In the genomic region with DNA sequence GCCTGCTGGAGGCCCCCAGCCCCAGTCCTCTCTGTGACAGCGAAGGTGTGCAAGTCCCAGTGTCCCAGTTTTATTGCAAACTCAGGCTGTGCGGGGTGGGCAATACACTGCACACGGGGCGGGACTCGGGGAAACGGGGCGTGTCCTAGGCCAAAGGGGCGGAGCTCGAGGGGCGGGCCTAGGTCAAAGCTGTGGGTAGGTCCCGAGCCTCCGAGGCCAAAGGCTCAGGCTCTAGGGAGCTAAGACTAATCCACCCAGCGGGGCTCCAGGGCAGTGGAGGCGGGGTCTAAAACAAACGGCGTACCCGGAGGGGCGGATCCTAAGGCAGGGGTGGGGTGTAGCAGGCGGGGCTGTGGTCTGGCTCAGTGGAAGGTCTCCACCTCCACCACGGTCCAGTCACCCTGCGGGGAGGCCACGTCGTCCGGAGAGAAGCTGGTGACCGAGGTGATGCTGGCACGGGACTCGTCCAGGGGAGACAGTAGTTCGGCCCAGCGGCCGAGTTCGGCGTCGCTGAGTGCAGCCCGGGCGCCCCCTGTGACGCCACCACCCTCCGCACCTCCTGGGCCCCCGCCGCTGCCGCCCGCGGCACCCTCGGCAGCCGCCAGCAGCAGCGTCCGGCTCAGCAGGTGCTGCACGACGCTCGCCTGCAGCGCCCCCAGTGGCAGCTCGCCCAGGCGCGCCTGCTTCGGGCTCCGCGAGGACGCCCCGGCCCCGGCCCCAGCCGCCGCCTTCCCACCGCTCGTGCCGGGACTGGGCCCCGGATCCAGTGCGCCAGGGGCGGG, we compare ENCODE assay signal across 8 cellular contexts. TPM values are rescaled to one million over a fixed set of nuclear protein-coding genes. Genes with fewer than 3 reads are reported as not detected.
DNase-seq lines count a peak whose midpoint lies in the region; ATAC-seq, FAIRE-seq and TF ChIP-seq lines count a peak whose summit lies in the region.

No MANE protein-coding gene starts in this region.

- no peak overlapping the region for H2BK20ac ChIP-seq in H1 (ENCODE audit: low read length)

- DNase-seq in GM10248 (ENCODE audit: extremely low spot score) = peak; percentile 92
- peak; percentile 15 for DNase-seq in HFFc6
- peak; percentile 39 for DNase-seq in NCI-H1105 (lab: John Stamatoyannopoulos, UW)
- DNase-seq in activated CD8-positive, alpha-beta T cell treated with anti-CD3 and anti-CD28 coated beads for 36 hours = peak; percentile 86
- DNase-seq in H1 (ENCODE audit: low read depth in 1 of 2, low spot score in 2 of 2) = peak; percentile 82 to 97
- peak; percentile 69 for DNase-seq in mucosa of gallbladder (ENCODE audit: low spot score)
- peak; percentile 70 for DNase-seq in stimulated activated CD8-positive, alpha-beta memory T cell treated with anti-CD3 and anti-CD28 coated beads, Interleukin-4, amount 100 ng/mL, for 24 hours (ENCODE audit: low read depth)
- no peak for DNase-seq in NCI-H2107 (lab: John Stamatoyannopoulos, UW)

- no peaks in the 10 kb centered on the region for H3K9me3 ChIP-seq in H1 (ENCODE audit: insufficient read depth in 2 of 2, low read depth in 1 of 2, low read length in 1 of 2)

- no peak overlapping the region for H3K27ac Mint-ChIP-seq in HFFc6
- peak overlapping the region; percentile 73 for H3K27ac Mint-ChIP-seq in activated CD8-positive, alpha-beta T cell treated with anti-CD3 and anti-CD28 coated beads for 36 hours

- H2BK5ac ChIP-seq in H1 (ENCODE audit: low read depth, low read length) = peak overlapping the region; percentile 24; the same call in 1 of the 2 replicates

- TF ChIP-seq EP300 in H1 (IDR thresholded peaks at IDR 0.05; ENCODE audit: borderline replicate concordance in 1 of 2, low read depth in 2 of 2, low read length in 2 of 2) = no peak

- H3K4me1 ChIP-seq in H1 (replicated peaks in 1 of 4; ENCODE audit: control insufficient read depth in 3 of 4, insufficient read depth in 4 of 4, low read length in 3 of 4) = peaks cover 0 to 26% (median 14%) of the 10 kb centered on the region in 4 experiments; a peak in 5 of 7 replicates

- H3K9me3 Mint-ChIP-seq in HFFc6 = no peaks in the 10 kb centered on the region
- no peaks in the 10 kb centered on the region for H3K9me3 Mint-ChIP-seq in activated CD8-positive, alpha-beta T cell treated with anti-CD3 and anti-CD28 coated beads for 36 hours

- no peaks in the 10 kb centered on the region; the same call in 1 of the 2 replicates for H3K79me1 ChIP-seq in H1 (ENCODE audit: low read depth, low read length)

- H3K4me3 ChIP-seq in H1 (ENCODE audit: extremely low read depth in 1 of 4, insufficient read depth in 2 of 4, low read depth in 3 of 4, low read length in 4 of 4) = peak overlapping the region; percentile 26 to 61 (median 44)

- no peak overlapping the region for H3K4ac ChIP-seq in H1 (replicated peaks; ENCODE audit: insufficient read length, low read depth, low read length)

- H2AFZ ChIP-seq in H1 (ENCODE audit: low read length) = no peak overlapping the region

- ATAC-seq in activated CD8-positive, alpha-beta T cell treated with anti-CD3 and anti-CD28 coated beads for 36 hours = peak; percentile 67

- H2AK5ac ChIP-seq in H1 (ENCODE audit: low read depth, low read length) = no peak overlapping the region

- peak overlapping the region; percentile 75 to 86 for H3K4me2 ChIP-seq in H1 (ENCODE audit: insufficient read depth in 1 of 2, low read depth in 2 of 2, low read length in 2 of 2)

- CTCF ChIA-PET in GM10248 (lab: Yijun Ruan, JAX) (interaction anchor here (0.8 to 2.2 kb wide), 31 partner anchors 8 to 667 kb away, joined by 3 to 60 read pairs (median 5); partner anchors contain the start of genes MAP2K7, PNPLA6, SNAPC2 and TIMM44), H1 (lab: Charles Lee; ENCODE audit: partially characterized antibody) (interaction anchor here (0.6 to 2.1 kb wide), 26 partner anchors 8 to 362 kb away, joined by 3 to 22 read pairs (median 5); partner anchors contain the start of genes MAP2K7, SNAPC2, TGFBR3L and TIMM44)
- CTCF ChIA-PET in activated CD8-positive, alpha-beta T cell treated with anti-CD3 and anti-CD28 coated beads for 36 hours (lab: Charles Lee) = interaction anchor here (0.7 to 1.9 kb wide), 33 partner anchors 7 to 521 kb away, joined by 3 to 27 read pairs (median 4); partner anchors contain the start of genes LRRC8E, MAP2K7, SNAPC2 and TIMM44

- TF ChIP-seq POLR2A in H1 (IDR thresholded peaks at IDR 0.05; ENCODE audit: control extremely low read depth in 1 of 2, low read depth in 2 of 2, low read length in 2 of 2) = peak in 1 of 2 experiments; percentile 15; a peak in 2 of 3 replicates

- no peak overlapping the region for H2BK120ac ChIP-seq in H1 (replicated peaks; ENCODE audit: low read depth, low read length)

- WGBS in H1 (ENCODE audit: extremely low coverage in 1 of 2, insufficient coverage in 1 of 2, insufficient read length in 1 of 2, insufficient replicate concordance in 2 of 2, low coverage in 1 of 2, low lambda C conversion rate in 2 of 2, missing lambda C conversion rate in 1 of 2), 2 experiments = 4% methylated on average over 58 of the region's 67 CpGs; no CpG with 5 or more reads in 1 of the 2 experiments

- H3K36me3 Mint-ChIP-seq in HFFc6 (ENCODE audit: low read depth) = no peaks in the 10 kb centered on the region
- H3K36me3 Mint-ChIP-seq in activated CD8-positive, alpha-beta T cell treated with anti-CD3 and anti-CD28 coated beads for 36 hours (ENCODE audit: low read depth) = no peaks in the 10 kb centered on the region

- intact Hi-C loops in activated CD8-positive, alpha-beta T cell treated with anti-CD3 and anti-CD28 coated beads for 36 hours (cut with micrococcal nuclease) = no loop called here

- no peaks in the 10 kb centered on the region for H3K36me3 ChIP-seq in H1 (ENCODE audit: control insufficient read depth in 2 of 4, insufficient read depth in 4 of 4, low read length in 3 of 4)

- H3K18ac ChIP-seq in H1 (ENCODE audit: extremely low read depth, low read length) = no peak overlapping the region; the same call in none of the 2 replicates

- H3K4me1 Mint-ChIP-seq in HFFc6 (ENCODE audit: low read depth) = peaks cover 11% of the 10 kb centered on the region
- H3K4me1 Mint-ChIP-seq in activated CD8-positive, alpha-beta T cell treated with anti-CD3 and anti-CD28 coated beads for 36 hours (ENCODE audit: low read depth) = peaks cover 34% of the 10 kb centered on the region

- TF ChIP-seq RAD21 in H1 (IDR thresholded peaks at IDR 0.05 in 1 of 2, conservative IDR thresholded peaks at IDR 0.05 in 1 of 2; ENCODE audit: low read depth in 2 of 2, low read length in 2 of 2) = peak in 1 of 2 experiments; percentile 46; a peak in 1 of 4 replicates

- H3K23me2 ChIP-seq in H1 (ENCODE audit: low read depth, low read length) = peaks cover 13% of the 10 kb centered on the region

- POLR2A ChIA-PET in GM10248 (lab: Yijun Ruan, JAX) = interaction anchor here (0.5 to 1.2 kb wide), 5 partner anchors 15 to 800 kb away, joined by 3 to 7 read pairs (median 3); partner anchors contain the start of genes ARHGEF18, SNAPC2 and TIMM44
- POLR2A ChIA-PET in activated CD8-positive, alpha-beta T cell treated with anti-CD3 and anti-CD28 coated beads for 36 hours (lab: Charles Lee) = interaction anchor here (0.6 to 1.5 kb wide), 7 partner anchors 10 to 239 kb away, joined by 3 to 4 read pairs (median 3); partner anchors contain the start of genes PET100 and XAB2
- POLR2A ChIA-PET in H1 (lab: Charles Lee; ENCODE audit: partially characterized antibody) = interaction anchor here (0.7 to 10.5 kb wide), 12 partner anchors 8 to 75 kb away, joined by 3 to 106 read pairs (median 4); partner anchors contain the start of genes MAP2K7, SNAPC2, TGFBR3L and TIMM44

- peak overlapping the region; percentile 51 for H4K5ac ChIP-seq in H1 (ENCODE audit: insufficient read length, low read depth, low read length)

- peaks cover 4 to 10% of the 10 kb centered on the region in 2 experiments for H4K20me1 ChIP-seq in H1 (replicated peaks in 1 of 2; ENCODE audit: control insufficient read depth in 1 of 2, insufficient read depth in 2 of 2, low read length in 2 of 2)

- H4K8ac ChIP-seq in H1 (ENCODE audit: extremely low read depth, insufficient read depth, low read length) = peak overlapping the region; percentile 79; the same call in 1 of the 2 replicates

- peak; percentile 95 for TF ChIP-seq CTCF in GM10248 (IDR thresholded peaks at IDR 0.05; ENCODE audit: control extremely low read depth, extremely low read depth, low read depth, missing control alignments)
- TF ChIP-seq CTCF in HFFc6 (IDR thresholded peaks at IDR 0.05) = peak; percentile 87
- TF ChIP-seq CTCF in activated CD8-positive, alpha-beta T cell treated with anti-CD3 and anti-CD28 coated beads for 36 hours (IDR thresholded peaks at IDR 0.05) = peak; percentile 96
- TF ChIP-seq CTCF in H1 (IDR thresholded peaks at IDR 0.05; ENCODE audit: control extremely low read depth in 1 of 3, insufficient read depth in 1 of 3, low read depth in 1 of 3, low read length in 3 of 3) = peak; percentile 80 to 86 (median 81)

- H3K14ac ChIP-seq in H1 (ENCODE audit: insufficient read length) = no peak overlapping the region

- H3K56ac ChIP-seq in H1 (replicated peaks; ENCODE audit: insufficient read length, low read depth, low read length) = no peak overlapping the region

- no peaks in the 10 kb centered on the region for H3K79me2 ChIP-seq in H1 (ENCODE audit: control insufficient read depth in 1 of 2, insufficient read depth in 2 of 2, low read length in 2 of 2)

- H3K27me3 ChIP-seq in H1 (replicated peaks in 1 of 4; ENCODE audit: control insufficient read depth in 3 of 4, extremely low read depth in 1 of 4, insufficient read depth in 3 of 4, low read length in 3 of 4) = peaks cover 2 to 33% (median 22%) of the 10 kb centered on the region in 4 experiments

- peak overlapping the region; percentile 60; the same call in 1 of the 2 replicates for H3K4me3 Mint-ChIP-seq in HFFc6
- peak overlapping the region; percentile 75 for H3K4me3 Mint-ChIP-seq in activated CD8-positive, alpha-beta T cell treated with anti-CD3 and anti-CD28 coated beads for 36 hours

- no peak overlapping the region for H2BK12ac ChIP-seq in H1 (ENCODE audit: low read depth, low read length)

- H3K27me3 Mint-ChIP-seq in HFFc6 (ENCODE audit: insufficient read depth) = peaks cover 16% of the 10 kb centered on the region
- peaks cover 42% of the 10 kb centered on the region for H3K27me3 Mint-ChIP-seq in activated CD8-positive, alpha-beta T cell treated with anti-CD3 and anti-CD28 coated beads for 36 hours

- H3K23ac ChIP-seq in H1 (ENCODE audit: insufficient read length) = no peak overlapping the region

- H3K27ac ChIP-seq in H1 (ENCODE audit: low read depth, low read length) = no peak overlapping the region; the same call in 1 of the 2 replicates

- no peak overlapping the region for H2BK15ac ChIP-seq in H1 (ENCODE audit: low read length)

- FAIRE-seq in H1 (lab: Jason Lieb, UNC) = peak; percentile 85

- H3K9ac ChIP-seq in H1 (replicated peaks in 1 of 4; ENCODE audit: extremely low read depth in 1 of 4, low read depth in 3 of 4, low read length in 3 of 4) = peak overlapping the region in 1 of 4 experiments; percentile 29; a peak in 1 of 7 replicates

- H4K91ac ChIP-seq in H1 (replicated peaks; ENCODE audit: insufficient read length, low read length) = no peak overlapping the region

RNA-seq across cellular contexts. Expression of gene PRR36, which starts 5.3 kb away (rescaled TPM):
- total RNA-seq in HFFc6 (2021; fragmentation: NEBNext Ultra II Directional; extraction: Animal tissue kit (Norgen Biotek cat#: 25700)) = under 1 TPM in 4 of 6 experiments, not detected in 2; 0.05 to 0.18 (median 0.09) TPM
- under 1 TPM in 1 of 2 experiments, not detected in 1; 0.20 TPM for total RNA-seq in activated CD8-positive, alpha-beta T cell treated with anti-CD3 and anti-CD28 coated beads for 36 hours
- total RNA-seq in H1 (2021; fragmentation: NEBNext Ultra II Directional; extraction: Animal tissue kit (Norgen Biotek cat#: 25700)) = 23.9 and 25.3 TPM in 2 replicates
- polyA plus RNA-seq in H1 (2011; rRNA removed) = 1.6 and 3.4 TPM in 2 replicates
- 0.85 TPM for polyA plus RNA-seq in H1 (2011; cell fraction: cytosol; rRNA removed)
- 6.1 TPM for polyA plus RNA-seq in H1 (2011; cell fraction: nucleus; rRNA removed)
- 20.7 to 32.8 TPM (median 29.9 TPM) in 4 replicates for polyA plus RNA-seq in H1 (2012, experiment 1 of 2)
- polyA plus RNA-seq in H1 (2012, experiment 2 of 2) = 22.3 TPM
- 21.3 TPM for polyA plus RNA-seq in H1 (2013, experiment 1 of 2)
- polyA plus RNA-seq in H1 (2013, experiment 2 of 2) = 20.1 TPM
- polyA minus RNA-seq in H1 (2011; rRNA and poly(A)+ RNA removed) = 1.2 and 1.9 TPM in 2 replicates
- 17.2 TPM for polyA minus RNA-seq in H1 (2011; cell fraction: cytosol; rRNA and poly(A)+ RNA removed)
- 5.0 TPM for polyA minus RNA-seq in H1 (2011; cell fraction: nucleus; rRNA and poly(A)+ RNA removed)
- total RNA-seq in mucosa of gallbladder = 1.6 TPM

RNA-seq across cellular contexts. Expression of gene LRRC8E, which starts 19.4 kb away (rescaled TPM):
- 1 to 10 TPM; 4.9 to 7.3 (median 6.1) TPM for total RNA-seq in HFFc6 (2021; fragmentation: NEBNext Ultra II Directional; extraction: Animal tissue kit (Norgen Biotek cat#: 25700))
- total RNA-seq in activated CD8-positive, alpha-beta T cell treated with anti-CD3 and anti-CD28 coated beads for 36 hours = not detected
- total RNA-seq in H1 (2021; fragmentation: NEBNext Ultra II Directional; extraction: Animal tissue kit (Norgen Biotek cat#: 25700)) = 2.9 and 3.4 TPM in 2 replicates
- polyA plus RNA-seq in H1 (2011; rRNA removed) = 2.7 and 2.8 TPM in 2 replicates
- 2.2 TPM for polyA plus RNA-seq in H1 (2011; cell fraction: cytosol; rRNA removed)
- polyA plus RNA-seq in H1 (2011; cell fraction: nucleus; rRNA removed) = 3.0 TPM
- polyA plus RNA-seq in H1 (2012, experiment 1 of 2) = 2.2 to 3.0 TPM (median 2.6 TPM) in 4 replicates
- 2.1 TPM for polyA plus RNA-seq in H1 (2012, experiment 2 of 2)
- polyA plus RNA-seq in H1 (2013, experiment 1 of 2) = 5.0 TPM
- 4.7 TPM for polyA plus RNA-seq in H1 (2013, experiment 2 of 2)
- 4.8 and 4.9 TPM in 2 replicates for polyA minus RNA-seq in H1 (2011; rRNA and poly(A)+ RNA removed)
- 1.6 TPM for polyA minus RNA-seq in H1 (2011; cell fraction: cytosol; rRNA and poly(A)+ RNA removed)
- 3.2 TPM for polyA minus RNA-seq in H1 (2011; cell fraction: nucleus; rRNA and poly(A)+ RNA removed)
- 4.1 TPM for total RNA-seq in mucosa of gallbladder

RNA-seq across cellular contexts. Expression of gene MAP2K7, which starts 34.8 kb away (rescaled TPM):
- total RNA-seq in HFFc6 (2021; fragmentation: NEBNext Ultra II Directional; extraction: Animal tissue kit (Norgen Biotek cat#: 25700)) = 10 to 100 TPM; 21.7 to 25.8 (median 22.8) TPM
- total RNA-seq in activated CD8-positive, alpha-beta T cell treated with anti-CD3 and anti-CD28 coated beads for 36 hours = 10 to 100 TPM; 36.8 to 37.0 TPM
- total RNA-seq in H1 (2021; fragmentation: NEBNext Ultra II Directional; extraction: Animal tissue kit (Norgen Biotek cat#: 25700)) = 38.3 and 41.5 TPM in 2 replicates
- polyA plus RNA-seq in H1 (2011; rRNA removed) = 8.9 and 16.6 TPM in 2 replicates
- polyA plus RNA-seq in H1 (2011; cell fraction: cytosol; rRNA removed) = 16.5 TPM
- polyA plus RNA-seq in H1 (2011; cell fraction: nucleus; rRNA removed) = 35.7 TPM
- 20.9 to 28.0 TPM (median 25.4 TPM) in 4 replicates for polyA plus RNA-seq in H1 (2012, experiment 1 of 2)
- polyA plus RNA-seq in H1 (2012, experiment 2 of 2) = 25.2 TPM
- 28.9 TPM for polyA plus RNA-seq in H1 (2013, experiment 1 of 2)
- 27.2 TPM for polyA plus RNA-seq in H1 (2013, experiment 2 of 2)
- 9.2 and 11.4 TPM in 2 replicates for polyA minus RNA-seq in H1 (2011; rRNA and poly(A)+ RNA removed)
- polyA minus RNA-seq in H1 (2011; cell fraction: cytosol; rRNA and poly(A)+ RNA removed) = 17.8 TPM
- 14.4 TPM for polyA minus RNA-seq in H1 (2011; cell fraction: nucleus; rRNA and poly(A)+ RNA removed)
- 39.1 TPM for total RNA-seq in mucosa of gallbladder

RNA-seq across cellular contexts. Expression of gene EVI5L, which starts 38.8 kb away (rescaled TPM):
- total RNA-seq in HFFc6 (2021; fragmentation: NEBNext Ultra II Directional; extraction: Animal tissue kit (Norgen Biotek cat#: 25700)) = 10 to 100 TPM; 26.4 to 33.0 (median 27.7) TPM
- total RNA-seq in activated CD8-positive, alpha-beta T cell treated with anti-CD3 and anti-CD28 coated beads for 36 hours = 1 to 10 TPM; 3.4 to 3.9 TPM
- 10.4 and 11.0 TPM in 2 replicates for total RNA-seq in H1 (2021; fragmentation: NEBNext Ultra II Directional; extraction: Animal tissue kit (Norgen Biotek cat#: 25700))
- 7.2 and 13.1 TPM in 2 replicates for polyA plus RNA-seq in H1 (2011; rRNA removed)
- polyA plus RNA-seq in H1 (2011; cell fraction: cytosol; rRNA removed) = 8.2 TPM
- 15.2 TPM for polyA plus RNA-seq in H1 (2011; cell fraction: nucleus; rRNA removed)
- polyA plus RNA-seq in H1 (2012, experiment 1 of 2) = 6.8 to 10.5 TPM (median 9.9 TPM) in 4 replicates
- polyA plus RNA-seq in H1 (2012, experiment 2 of 2) = 10.7 TPM
- 7.7 TPM for polyA plus RNA-seq in H1 (2013, experiment 1 of 2)
- 7.8 TPM for polyA plus RNA-seq in H1 (2013, experiment 2 of 2)
- 7.2 and 14.2 TPM in 2 replicates for polyA minus RNA-seq in H1 (2011; rRNA and poly(A)+ RNA removed)
- 4.0 TPM for polyA minus RNA-seq in H1 (2011; cell fraction: cytosol; rRNA and poly(A)+ RNA removed)
- polyA minus RNA-seq in H1 (2011; cell fraction: nucleus; rRNA and poly(A)+ RNA removed) = 7.9 TPM
- 23.4 TPM for total RNA-seq in mucosa of gallbladder

RNA-seq across cellular contexts. Expression of gene TGFBR3L, which starts 45.8 kb away (rescaled TPM):
- total RNA-seq in HFFc6 (2021; fragmentation: NEBNext Ultra II Directional; extraction: Animal tissue kit (Norgen Biotek cat#: 25700)) = 10 to 100 TPM in 2 of 6 experiments, 1 to 10 TPM in 4; 4.5 to 12.0 (median 7.7) TPM
- total RNA-seq in activated CD8-positive, alpha-beta T cell treated with anti-CD3 and anti-CD28 coated beads for 36 hours = 1 to 10 TPM; 5.1 to 5.9 TPM
- total RNA-seq in H1 (2021; fragmentation: NEBNext Ultra II Directional; extraction: Animal tissue kit (Norgen Biotek cat#: 25700)) = 3.7 and 4.3 TPM in 2 replicates
- 3.1 and 8.9 TPM in 2 replicates for polyA plus RNA-seq in H1 (2011; rRNA removed)
- 2.2 TPM for polyA plus RNA-seq in H1 (2011; cell fraction: cytosol; rRNA removed)
- polyA plus RNA-seq in H1 (2011; cell fraction: nucleus; rRNA removed) = 3.3 TPM
- polyA plus RNA-seq in H1 (2012, experiment 1 of 2) = 3.3 to 6.1 TPM (median 4.6 TPM) in 4 replicates
- 2.7 TPM for polyA plus RNA-seq in H1 (2012, experiment 2 of 2)
- polyA plus RNA-seq in H1 (2013, experiment 1 of 2) = 5.3 TPM
- 5.7 TPM for polyA plus RNA-seq in H1 (2013, experiment 2 of 2)
- not detected in 2 replicates for polyA minus RNA-seq in H1 (2011; rRNA and poly(A)+ RNA removed)
- 3.7 TPM for polyA minus RNA-seq in H1 (2011; cell fraction: cytosol; rRNA and poly(A)+ RNA removed)
- polyA minus RNA-seq in H1 (2011; cell fraction: nucleus; rRNA and poly(A)+ RNA removed) = 2.4 TPM
- total RNA-seq in mucosa of gallbladder = 0.52 TPM
